1 cellular context compared by ENCODE assay signal in genomic region chr20:5686381-5687105, GRCh38.
TF ChIP-seq lines count a peak whose summit lies in the region.

No MANE protein-coding gene starts in this region.

TF ChIP-seq in IMR-90, 13 proteins besides CTCF, POLR2A, EP300 and RAD21 (continued from another document):
- TF ChIP-seq MAZ (IDR thresholded peaks at IDR 0.05; ENCODE audit: borderline replicate concordance, low read depth, low read length) (no peak), RCOR1 (IDR thresholded peaks at IDR 0.05; ENCODE audit: insufficient replicate concordance, low read length) (no peak)
TF ChIP-seq in IMR-90: peak in this region for 0.
